24 cellular contexts compared by ENCODE assay signal in the genomic region with DNA sequence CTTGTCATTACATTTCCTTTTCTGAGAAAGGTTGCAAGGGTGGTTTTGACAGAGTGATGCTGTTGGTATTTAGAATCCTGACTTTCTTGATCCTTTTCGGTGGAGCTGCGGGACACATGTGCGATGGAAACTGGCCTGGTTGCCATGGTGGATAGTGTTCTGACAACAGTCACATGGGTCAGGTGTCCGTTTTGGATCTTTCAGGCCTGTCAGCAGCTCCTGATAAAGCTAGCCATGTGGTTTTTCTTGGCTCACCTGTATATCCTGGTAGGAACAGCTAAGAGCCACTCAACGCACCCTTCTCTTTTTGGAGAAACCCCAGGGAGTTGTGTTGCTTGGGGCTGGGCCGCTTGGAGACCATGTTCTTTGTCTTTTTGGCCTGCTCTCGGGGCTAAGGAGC.
DNase-seq lines count a peak whose midpoint lies in the region; ATAC-seq, FAIRE-seq and TF ChIP-seq lines count a peak whose summit lies in the region.
"Had no signal": no experiment of that assay in that cellular context is flagged by ENCODE, and none has a peak within 500 bp of the region (broad histone marks: within the 10 kb centered on the region; RNA-seq: fewer than 3 reads in every experiment).

No MANE protein-coding gene starts in this region.

- POLR2A ChIA-PET in SK-N-SH (lab: Yijun Ruan, JAX): no interaction called here

- TF ChIP-seq EP300 in SK-N-SH (IDR thresholded peaks at IDR 0.05; ENCODE audit: borderline replicate concordance in 1 of 2, low read depth in 1 of 2, low read length in 1 of 2): no peak

- no peaks in the 10 kb centered on the region; the same call in 1 of the 2 replicates for H3K9me2 ChIP-seq in SK-N-SH

- H3F3A ChIP-seq in SK-N-SH (replicated peaks; ENCODE audit: insufficient read depth): peaks cover 12% of the 10 kb centered on the region

- H3K4me3 ChIP-seq in bronchial epithelial cell (ENCODE audit: low read depth, low read length) (no peak overlapping the region), lung (no peak overlapping the region), upper lobe of right lung (no peak overlapping the region), SK-N-SH (ENCODE audit: low read depth in 2 of 2, low read length in 1 of 2) (no peak overlapping the region)
- H3K4me3 ChIP-seq: A549, GM12878, GM23248, PC-9 had no signal

- no peaks in the 10 kb centered on the region for H3K9me3 ChIP-seq in lung (ENCODE audit: control insufficient read depth in 2 of 2, insufficient read depth in 1 of 2, low read length in 1 of 2)
- no peaks in the 10 kb centered on the region for H3K9me3 ChIP-seq in upper lobe of right lung
- H3K9me3 ChIP-seq in SK-N-SH: no peaks in the 10 kb centered on the region
- H3K9me3 ChIP-seq: A549 had no signal

- H3K36me3 ChIP-seq in bronchial epithelial cell (ENCODE audit: control insufficient read depth, insufficient read depth, low read length) (no peaks in the 10 kb centered on the region), lung (ENCODE audit: control insufficient read depth in 2 of 2, insufficient read depth in 2 of 2, low read length in 2 of 2) (no peaks in the 10 kb centered on the region), upper lobe of right lung (no peaks in the 10 kb centered on the region), SK-N-SH (replicated peaks in 1 of 2; ENCODE audit: control insufficient read depth in 1 of 2, insufficient read depth in 2 of 2, low read length in 1 of 2) (no peaks in the 10 kb centered on the region)

- TF ChIP-seq CTCF in bronchial epithelial cell (IDR thresholded peaks at IDR 0.05; ENCODE audit: insufficient read depth, low read length, severe bottlenecking) (no peak), lung (IDR thresholded peaks at IDR 0.05; ENCODE audit: control extremely low read depth, extremely low read depth) (no peak), upper lobe of right lung (IDR thresholded peaks at IDR 0.05) (no peak), SK-N-SH (IDR thresholded peaks at IDR 0.05) (no peak)

- no peak for DNase-seq in bronchial epithelial cell (ENCODE audit: low read depth)
- peak; percentile 46 for DNase-seq in left cardiac atrium
- peak; percentile 33 for DNase-seq in lung (ENCODE audit: low spot score)
- no peak for DNase-seq in upper lobe of right lung
- no peak for DNase-seq in amniotic stem cell (lab: John Stamatoyannopoulos, UW)
- no peak for DNase-seq in activated CD4-positive, alpha-beta T cell treated with anti-CD3 and anti-CD28 coated beads for 48 hours
- no peak for DNase-seq in SK-N-SH
- DNase-seq: C1 segment of cervical spinal cord; CD4-positive, alpha-beta memory T cell; COR-L47; DMS79; GDM1; H7; Kasumi-1; MV-4-11; NCI-H1694; NCI-H2029 treated with DMSO at 0.1 percent for 48 hours; NCI-H446 treated with DMSO at 0.1 percent for 48 hours; NCI-H526 treated with DMSO at 0.1 percent for 48 hours; PC-9; SHP77 had no signal

- peak; percentile 64 to 80 for ATAC-seq in left cardiac atrium
- ATAC-seq in lung (ENCODE audit: insufficient read depth, low FRiP score): no peak
- ATAC-seq in upper lobe of right lung: peak; percentile 39
- ATAC-seq: A549, GM12878 had no signal

- CTCF ChIA-PET in SK-N-SH (lab: Yijun Ruan, JAX): interaction anchor here (1.3 kb wide), 1 partner anchor 40 kb away, joined by 4 read pairs; no protein-coding TSS in a partner anchor

- H3K79me2 ChIP-seq in SK-N-SH (ENCODE audit: insufficient read depth): no peaks in the 10 kb centered on the region

- 87 to 90% methylated on average over 7 of the region's 7 CpGs for WGBS in lung, 2 donors
- WGBS in SK-N-SH (ENCODE audit: low lambda C conversion rate): 99% methylated on average over 7 of the region's 7 CpGs

- H3K4me1 ChIP-seq in lung (ENCODE audit: control insufficient read depth in 2 of 2, insufficient read depth in 2 of 2, low read length in 2 of 2): peaks cover 0 to 25% of the 10 kb centered on the region in 2 donors
- no peaks in the 10 kb centered on the region for H3K4me1 ChIP-seq in upper lobe of right lung
- H3K4me1 ChIP-seq in SK-N-SH (ENCODE audit: control insufficient read depth in 1 of 2, insufficient read depth in 2 of 2, low read depth in 1 of 2, low read length in 1 of 2): peaks cover under 1 to 14% of the 10 kb centered on the region in 2 experiments

- no peaks in the 10 kb centered on the region for H3K27me3 ChIP-seq in bronchial epithelial cell (ENCODE audit: control insufficient read depth, insufficient read depth, low read length)
- H3K27me3 ChIP-seq in lung (ENCODE audit: control insufficient read depth, insufficient read depth): no peaks in the 10 kb centered on the region
- no peaks in the 10 kb centered on the region for H3K27me3 ChIP-seq in upper lobe of right lung
- H3K27me3 ChIP-seq in SK-N-SH (ENCODE audit: insufficient read depth): no peaks in the 10 kb centered on the region

- FAIRE-seq in bronchial epithelial cell (lab: Jason Lieb, UNC): peak; percentile 18
- FAIRE-seq: A549, GM12878 had no signal

- intact Hi-C loops in left cardiac atrium (cut with DNase I): loop anchor here in 1 of 2 donors (2.0 kb wide), 1 partner anchor 30 kb away; no protein-coding TSS in a partner anchor
- intact Hi-C loops in upper lobe of right lung (cut with DNase I): no loop called here

- H3K4me2 ChIP-seq in SK-N-SH: no peak overlapping the region
- H3K4me2 ChIP-seq: A549, PC-9 had no signal

- TF ChIP-seq RAD21 in SK-N-SH (IDR thresholded peaks at IDR 0.05; ENCODE audit: low read length): no peak

- H3K9ac ChIP-seq in SK-N-SH: no peak overlapping the region
- H3K9ac ChIP-seq: GM23248 had no signal

- H4K20me1 ChIP-seq in SK-N-SH (ENCODE audit: insufficient read depth): no peaks in the 10 kb centered on the region

- H2AFZ ChIP-seq in SK-N-SH (ENCODE audit: low read depth): no peak overlapping the region
- H2AFZ ChIP-seq: PC-9 had no signal

- H3K27ac ChIP-seq in lung (ENCODE audit: low read depth in 1 of 2, low read length in 1 of 2): peak overlapping the region in 1 of 2 donors; percentile 62
- H3K27ac ChIP-seq in upper lobe of right lung: no peak overlapping the region
- H3K27ac ChIP-seq in SK-N-SH (ENCODE audit: low read depth in 2 of 2, low read length in 1 of 2): no peak overlapping the region
- H3K27ac ChIP-seq: A549, PC-9 had no signal

TF ChIP-seq in SK-N-SH, 30 proteins besides CTCF, POLR2A, EP300 and RAD21 (continues in another document):
- TF ChIP-seq TAF1 (IDR thresholded peaks at IDR 0.05; ENCODE audit: borderline replicate concordance, low read depth, low read length) (no peak), POLR2AphosphoS5 (IDR thresholded peaks at IDR 0.05; ENCODE audit: low read depth, low read length) (no peak), EZH2phosphoT487 (IDR thresholded peaks at IDR 0.05; ENCODE audit: borderline replicate concordance, low read depth) (no peak), TEAD4 (IDR thresholded peaks at IDR 0.05; ENCODE audit: borderline replicate concordance, insufficient read depth) (no peak), MEF2A (IDR thresholded peaks at IDR 0.05; ENCODE audit: borderline replicate concordance, low read depth) (no peak), SIN3A (IDR thresholded peaks at IDR 0.05; ENCODE audit: borderline replicate concordance, low read depth, low read length) (no peak), TCF12 (IDR thresholded peaks at IDR 0.05) (no peak), NRF1 (IDR thresholded peaks at IDR 0.05; ENCODE audit: low read depth, low read length) (no peak), MXI1 (IDR thresholded peaks at IDR 0.05; ENCODE audit: low read depth, low read length) (no peak)
- TF ChIP-seq, protein P1, sequence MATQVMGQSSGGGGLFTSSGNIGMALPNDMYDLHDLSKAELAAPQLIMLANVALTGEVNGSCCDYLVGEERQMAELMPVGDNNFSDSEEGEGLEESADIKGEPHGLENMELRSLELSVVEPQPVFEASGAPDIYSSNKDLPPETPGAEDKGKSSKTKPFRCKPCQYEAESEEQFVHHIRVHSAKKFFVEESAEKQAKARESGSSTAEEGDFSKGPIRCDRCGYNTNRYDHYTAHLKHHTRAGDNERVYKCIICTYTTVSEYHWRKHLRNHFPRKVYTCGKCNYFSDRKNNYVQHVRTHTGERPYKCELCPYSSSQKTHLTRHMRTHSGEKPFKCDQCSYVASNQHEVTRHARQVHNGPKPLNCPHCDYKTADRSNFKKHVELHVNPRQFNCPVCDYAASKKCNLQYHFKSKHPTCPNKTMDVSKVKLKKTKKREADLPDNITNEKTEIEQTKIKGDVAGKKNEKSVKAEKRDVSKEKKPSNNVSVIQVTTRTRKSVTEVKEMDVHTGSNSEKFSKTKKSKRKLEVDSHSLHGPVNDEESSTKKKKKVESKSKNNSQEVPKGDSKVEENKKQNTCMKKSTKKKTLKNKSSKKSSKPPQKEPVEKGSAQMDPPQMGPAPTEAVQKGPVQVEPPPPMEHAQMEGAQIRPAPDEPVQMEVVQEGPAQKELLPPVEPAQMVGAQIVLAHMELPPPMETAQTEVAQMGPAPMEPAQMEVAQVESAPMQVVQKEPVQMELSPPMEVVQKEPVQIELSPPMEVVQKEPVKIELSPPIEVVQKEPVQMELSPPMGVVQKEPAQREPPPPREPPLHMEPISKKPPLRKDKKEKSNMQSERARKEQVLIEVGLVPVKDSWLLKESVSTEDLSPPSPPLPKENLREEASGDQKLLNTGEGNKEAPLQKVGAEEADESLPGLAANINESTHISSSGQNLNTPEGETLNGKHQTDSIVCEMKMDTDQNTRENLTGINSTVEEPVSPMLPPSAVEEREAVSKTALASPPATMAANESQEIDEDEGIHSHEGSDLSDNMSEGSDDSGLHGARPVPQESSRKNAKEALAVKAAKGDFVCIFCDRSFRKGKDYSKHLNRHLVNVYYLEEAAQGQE (IDR thresholded peaks at IDR 0.05; ENCODE audit: low read depth, low read length): no peak
- TF ChIP-seq, protein P2, sequence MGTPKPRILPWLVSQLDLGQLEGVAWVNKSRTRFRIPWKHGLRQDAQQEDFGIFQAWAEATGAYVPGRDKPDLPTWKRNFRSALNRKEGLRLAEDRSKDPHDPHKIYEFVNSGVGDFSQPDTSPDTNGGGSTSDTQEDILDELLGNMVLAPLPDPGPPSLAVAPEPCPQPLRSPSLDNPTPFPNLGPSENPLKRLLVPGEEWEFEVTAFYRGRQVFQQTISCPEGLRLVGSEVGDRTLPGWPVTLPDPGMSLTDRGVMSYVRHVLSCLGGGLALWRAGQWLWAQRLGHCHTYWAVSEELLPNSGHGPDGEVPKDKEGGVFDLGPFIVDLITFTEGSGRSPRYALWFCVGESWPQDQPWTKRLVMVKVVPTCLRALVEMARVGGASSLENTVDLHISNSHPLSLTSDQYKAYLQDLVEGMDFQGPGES (IDR thresholded peaks at IDR 0.05; ENCODE audit: low read depth, low read length): no peak
- TF ChIP-seq, protein P3, sequence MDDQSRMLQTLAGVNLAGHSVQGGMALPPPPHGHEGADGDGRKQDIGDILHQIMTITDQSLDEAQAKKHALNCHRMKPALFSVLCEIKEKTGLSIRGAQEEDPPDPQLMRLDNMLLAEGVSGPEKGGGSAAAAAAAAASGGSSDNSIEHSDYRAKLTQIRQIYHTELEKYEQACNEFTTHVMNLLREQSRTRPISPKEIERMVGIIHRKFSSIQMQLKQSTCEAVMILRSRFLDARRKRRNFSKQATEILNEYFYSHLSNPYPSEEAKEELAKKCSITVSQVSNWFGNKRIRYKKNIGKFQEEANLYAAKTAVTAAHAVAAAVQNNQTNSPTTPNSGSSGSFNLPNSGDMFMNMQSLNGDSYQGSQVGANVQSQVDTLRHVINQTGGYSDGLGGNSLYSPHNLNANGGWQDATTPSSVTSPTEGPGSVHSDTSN (IDR thresholded peaks at IDR 0.05): no peak

Comparison
In these comparisons a context has a peak if more than half of its experiments do, and no peak if none do; other contexts are left out.
1. DNase-seq: peak in left cardiac atrium (single experiment) and lung (single experiment); none in bronchial epithelial cell (single experiment), upper lobe of right lung (single experiment), amniotic stem cell (single experiment), activated CD4-positive, alpha-beta T cell treated with anti-CD3 and anti-CD28 coated beads for 48 hours (single experiment) and SK-N-SH (single experiment).